In the genomic region with DNA sequence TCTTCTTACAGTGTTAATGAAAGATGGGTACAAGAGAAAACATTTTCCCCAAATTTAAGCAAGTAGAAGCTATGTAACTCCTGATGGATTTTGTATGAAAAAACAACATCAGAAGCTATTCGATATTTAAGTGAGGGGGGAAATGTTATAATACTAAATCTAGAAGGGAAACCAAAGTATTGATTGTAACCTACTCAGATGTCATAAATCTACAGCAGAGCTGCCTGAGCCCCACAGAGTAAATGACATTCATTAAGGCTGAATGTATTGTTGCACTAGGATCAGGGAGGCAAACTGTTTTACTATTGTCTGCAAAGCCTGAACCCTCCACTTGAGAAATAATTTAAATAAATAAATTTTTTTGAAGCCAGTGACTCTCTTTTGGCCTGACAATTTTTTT, we compare ENCODE assay signal across 29 cellular contexts.
"Had no signal": no experiment of that assay in that cellular context is flagged by ENCODE, and none has a peak within 500 bp of the region (broad histone marks: within the 10 kb centered on the region; RNA-seq: fewer than 3 reads in every experiment).

No MANE protein-coding gene starts in this region.

- H3K4me1 Mint-ChIP-seq: neural crest cell; stimulated activated naive B cell treated with anti-CD40 and anti-IgM and Interleukin-4, amounts not matched to agents 10 μg/mL and 1 μg/mL and 100 μg/mL, for 72 hours had no signal

- DNase-seq: effector memory CD8-positive, alpha-beta T cell; erythroblast; esophagus squamous epithelium; foreskin melanocyte; glutamatergic neuron; heart right ventricle; hippocampal formation; left cardiac atrium; left lung; mesenchymal stem cell; mucosa of descending colon; naive B cell; right lobe of liver; small intestine; stimulated activated CD4-positive, alpha-beta T cell treated with anti-CD3 and anti-CD28 coated beads, Interleukin-15, amount 100 ng/mL, for 24 hours; stimulated activated CD4-positive, alpha-beta T cell treated with anti-CD3 and anti-CD28 coated beads, Interleukin-2, amount 100 ng/mL, for 48 hours; stimulated activated naive B cell treated with anti-CD40 and anti-IgM and Interleukin-4, amounts not matched to agents 10 μg/mL and 1 μg/mL and 100 μg/mL, for 72 hours; transverse colon; upper lobe of right lung had no signal

- H3K9me3 ChIP-seq: esophagus squamous epithelium, heart right ventricle, left lung, mucosa of descending colon, right lobe of liver, thoracic aorta, transverse colon, upper lobe of right lung, vagina had no signal

- H3K27ac Mint-ChIP-seq: effector memory CD8-positive, alpha-beta T cell; natural killer cell treated with Interleukin-12 subunit alpha and Interleukin-12 subunit beta and Interleukin-15 and Interleukin-18, amount 100 ng/mL, for 72 hours; progenitor cell of endocrine pancreas; stimulated activated naive B cell treated with anti-CD40 and anti-IgM and Interleukin-4, amounts not matched to agents 10 μg/mL and 1 μg/mL and 100 μg/mL, for 72 hours; stimulated activated naive CD8-positive, alpha-beta T cell treated with anti-CD3 and anti-CD28 coated beads, Interleukin-15, Interleukin-2, amounts not matched to agents 100 ng/mL and 50 ng/mL, for 24 hours had no signal

- H3K79me2 ChIP-seq: parathyroid adenoma had no signal

- H2AFZ ChIP-seq: parathyroid adenoma had no signal

- H3K27me3 ChIP-seq: esophagus squamous epithelium, heart right ventricle, left lung, right lobe of liver, transverse colon, upper lobe of right lung, vagina had no signal

- H3K9me3 Mint-ChIP-seq: effector memory CD8-positive, alpha-beta T cell; mesothelial cell of epicardium; natural killer cell treated with Interleukin-12 subunit alpha and Interleukin-12 subunit beta and Interleukin-15 and Interleukin-18, amount 100 ng/mL, for 72 hours had no signal

- H3K9ac ChIP-seq: parathyroid adenoma had no signal

- H3K27me3 Mint-ChIP-seq: effector memory CD8-positive, alpha-beta T cell; naive B cell; natural killer cell treated with Interleukin-12 subunit alpha and Interleukin-12 subunit beta and Interleukin-15 and Interleukin-18, amount 100 ng/mL, for 72 hours; progenitor cell of endocrine pancreas; stimulated activated naive B cell treated with anti-CD40 and anti-IgM and Interleukin-4, amounts not matched to agents 10 μg/mL and 1 μg/mL and 100 μg/mL, for 72 hours; stimulated activated naive CD8-positive, alpha-beta T cell treated with anti-CD3 and anti-CD28 coated beads, Interleukin-15, Interleukin-2, amounts not matched to agents 100 ng/mL and 50 ng/mL, for 24 hours had no signal

- H3K4me3 ChIP-seq: esophagus squamous epithelium, heart right ventricle, left lung, mucosa of descending colon, right lobe of liver, thoracic aorta, transverse colon, upper lobe of right lung, vagina had no signal

- H3K4me1 ChIP-seq: esophagus squamous epithelium, heart right ventricle, left lung, parathyroid adenoma, right lobe of liver, transverse colon, upper lobe of right lung, vagina had no signal

- FAIRE-seq: endometrium, islet of Langerhans, small intestine had no signal

- ATAC-seq: effector memory CD8-positive, alpha-beta T cell; heart right ventricle; left cardiac atrium; left lung; mucosa of descending colon; natural killer cell treated with Interleukin-12 subunit alpha and Interleukin-12 subunit beta and Interleukin-15 and Interleukin-18, amount 100 ng/mL, for 72 hours; right lobe of liver; stimulated activated naive B cell treated with anti-CD40 and anti-IgM and Interleukin-4, amounts not matched to agents 10 μg/mL and 1 μg/mL and 100 μg/mL, for 72 hours; upper lobe of right lung had no signal

- H3K36me3 Mint-ChIP-seq: natural killer cell treated with Interleukin-12 subunit alpha and Interleukin-12 subunit beta and Interleukin-15 and Interleukin-18, amount 100 ng/mL, for 72 hours had no signal

- H3K4me3 Mint-ChIP-seq: effector memory CD8-positive, alpha-beta T cell; mesothelial cell of epicardium; naive B cell; natural killer cell treated with Interleukin-12 subunit alpha and Interleukin-12 subunit beta and Interleukin-15 and Interleukin-18, amount 100 ng/mL, for 72 hours; neural crest cell; stimulated activated naive B cell treated with anti-CD40 and anti-IgM and Interleukin-4, amounts not matched to agents 10 μg/mL and 1 μg/mL and 100 μg/mL, for 72 hours; stimulated activated naive CD8-positive, alpha-beta T cell treated with anti-CD3 and anti-CD28 coated beads, Interleukin-15, Interleukin-2, amounts not matched to agents 100 ng/mL and 50 ng/mL, for 24 hours had no signal

- H3K36me3 ChIP-seq: esophagus squamous epithelium, heart right ventricle, left lung, right lobe of liver, thoracic aorta, transverse colon, upper lobe of right lung, vagina had no signal

- H3K27ac ChIP-seq: esophagus squamous epithelium, heart right ventricle, left lung, parathyroid adenoma, right lobe of liver, transverse colon, upper lobe of right lung, vagina had no signal
